Comparison of ENCODE assay signal across 8 cellular contexts in genomic region chr1:25430073-25430665, GRCh38. TPM values are rescaled to one million over a fixed set of nuclear protein-coding genes. Genes with fewer than 3 reads are reported as not detected.
DNase-seq lines count a peak whose midpoint lies in the region; ATAC-seq and TF ChIP-seq lines count a peak whose summit lies in the region.

No MANE protein-coding gene starts in this region.

- H3K9me3 ChIP-seq in colonic mucosa = no peaks in the 10 kb centered on the region
- H3K9me3 ChIP-seq in left lung = no peaks in the 10 kb centered on the region

- H3K4me1 ChIP-seq in colonic mucosa (peaks cover 6% of the 10 kb centered on the region), left lung (peaks cover 12 to 45% of the 10 kb centered on the region in 2 donors)

- TF ChIP-seq CTCF in BJ (IDR thresholded peaks at IDR 0.05; ENCODE audit: insufficient read depth, low read depth, low read length) (no peak), colonic mucosa (IDR thresholded peaks at IDR 0.05) (no peak), left lung (IDR thresholded peaks at IDR 0.05) (no peak)

- POLR2A ChIA-PET in BJ (lab: Charles Lee) = no interaction called here

- intact Hi-C loops in colonic mucosa (cut with DNase I) = no loop called here
- intact Hi-C loops in left lung (cut with DNase I) = no loop called here

- ATAC-seq in HG03439 (IDR thresholded peaks at IDR 0.05; ENCODE audit: unreplicated experiment) = peak; percentile 75
- ATAC-seq in left lung = peak; percentile 96

- H3K9ac ChIP-seq in colonic mucosa (ENCODE audit: low read depth in 2 of 2, low read length in 2 of 2) = peak overlapping the region; percentile 79

- H3K4me3 ChIP-seq in BJ (ENCODE audit: low read depth, low read length) (peak overlapping the region; percentile 73), colonic mucosa (peak overlapping the region; percentile 84), left lung (peak overlapping the region; percentile 84 to 89)

- CTCF ChIA-PET in BJ (lab: Yijun Ruan, JAX) = no interaction called here

- H3K27ac ChIP-seq in colonic mucosa (peak overlapping the region; percentile 84), left lung (peak overlapping the region; percentile 84 to 94)

- H3K27me3 ChIP-seq in BJ (ENCODE audit: control insufficient read depth, insufficient read depth, low read length) (no peaks in the 10 kb centered on the region), colonic mucosa (no peaks in the 10 kb centered on the region), left lung (no peaks in the 10 kb centered on the region)

- H3K36me3 ChIP-seq in BJ (ENCODE audit: control insufficient read depth, insufficient read depth, low read length) (no peaks in the 10 kb centered on the region), colonic mucosa (no peaks in the 10 kb centered on the region), left lung (no peaks in the 10 kb centered on the region)

- DNase-seq in BJ (ENCODE audit: low read depth) (peak; percentile 25), GM19240 (ENCODE audit: insufficient read length, low spot score) (peak; percentile 78), NCI-H510A (lab: John Stamatoyannopoulos, UW) (peak; percentile 67), colonic mucosa (peak; percentile 87), left lung (peak; percentile 89 to 96)
- DNase-seq in activated CD4-positive, alpha-beta T cell treated with anti-CD3 and anti-CD28 coated beads for 4 hours = peak; percentile 82 to 85
- peak; percentile 80 to 87 for DNase-seq in stimulated activated CD4-positive, alpha-beta T cell treated with anti-CD3 and anti-CD28 coated beads, Interleukin-2, amount 100 ng/mL, for 48 hours

RNA-seq across cellular contexts. Expression of gene MACO1, which starts 0.5 kb away (rescaled TPM):
- 9.5 and 12.6 TPM in 2 replicates for polyA plus RNA-seq in BJ (2011; rRNA removed)
- polyA minus RNA-seq in BJ (2011; rRNA and poly(A)+ RNA removed) = 4.2 and 4.7 TPM in 2 replicates
- total RNA-seq in colonic mucosa (10 to 100 TPM; 17.7 to 28.2 TPM), left lung (10 to 100 TPM; 18.8 to 20.2 TPM)

RNA-seq across cellular contexts. Expression of gene RHCE, which starts 9.5 kb away (rescaled TPM):
- polyA plus RNA-seq in BJ (2011; rRNA removed) = 0.49 and 0.59 TPM in 2 replicates
- polyA minus RNA-seq in BJ (2011; rRNA and poly(A)+ RNA removed) = 0.57 and 0.66 TPM in 2 replicates
- total RNA-seq in colonic mucosa (under 1 TPM; 0.27 to 0.32 TPM), left lung (under 1 TPM in 1 of 2 donors, not detected in 1; 0.64 TPM)

Comparison
In these comparisons a context has a peak if more than half of its experiments do, and no peak if none do; other contexts are left out.
1. Peak in every context shown above with its lines: DNase-seq, ATAC-seq, H3K4me3 ChIP-seq and H3K27ac ChIP-seq.
2. DNase-seq: peak in every context shown above with its lines; median percentile 92 in left lung; 87 in colonic mucosa; 84 in activated CD4-positive, alpha-beta T cell treated with anti-CD3 and anti-CD28 coated beads for 4 hours; 84 in stimulated activated CD4-positive, alpha-beta T cell treated with anti-CD3 and anti-CD28 coated beads, Interleukin-2, amount 100 ng/mL, for 48 hours; 78 in GM19240; 67 in NCI-H510A; 25 in BJ.